25 cellular contexts compared by ENCODE assay signal in the genomic region with DNA sequence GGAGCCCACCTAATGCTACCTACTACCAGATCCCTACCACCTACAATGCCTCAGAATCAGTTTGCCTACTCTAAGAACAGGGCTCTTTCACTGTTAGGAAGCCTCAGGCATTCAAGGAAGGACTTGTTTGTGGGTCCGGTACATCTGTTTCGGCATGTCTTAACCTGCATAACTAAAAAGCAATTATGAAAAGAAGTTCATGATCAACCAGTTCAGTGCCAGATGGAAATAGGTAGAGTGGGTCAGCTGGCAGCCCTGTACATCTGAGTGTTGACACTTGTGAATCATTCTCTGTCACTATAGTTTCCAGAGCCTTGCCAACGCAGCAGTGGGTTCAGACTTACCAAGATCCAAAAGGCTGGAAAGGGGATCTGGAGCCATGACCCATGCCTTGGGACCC. TPM values are rescaled to one million over a fixed set of nuclear protein-coding genes. Genes with fewer than 3 reads are reported as not detected.
DNase-seq lines count a peak whose midpoint lies in the region; FAIRE-seq and TF ChIP-seq lines count a peak whose summit lies in the region.
"Had no signal": no experiment of that assay in that cellular context is flagged by ENCODE, and none has a peak within 500 bp of the region (broad histone marks: within the 10 kb centered on the region; RNA-seq: fewer than 3 reads in every experiment).

No MANE protein-coding gene starts in this region.

- H3K9me3 Mint-ChIP-seq in endodermal cell = peaks cover 70% of the 10 kb centered on the region
- H3K9me3 Mint-ChIP-seq: CD4-positive, alpha-beta T cell had no signal

- DNase-seq in DMS 273 treated with DMSO at 0.1 percent for 48 hours (lab: John Stamatoyannopoulos, UW) (peak; percentile 41), endodermal cell (no peak), keratinocyte (ENCODE audit: low read depth, low spot score) (peak; percentile 32), EL (no peak), hypothalamus (lab: John Stamatoyannopoulos, UW) (no peak), NCI-H510A treated with DMSO at 0.1 percent for 48 hours (lab: John Stamatoyannopoulos, UW) (no peak)
- DNase-seq: BE2C; Calu3; CD4-positive, alpha-beta T cell; DMS79 treated with DMSO at 0.1 percent for 48 hours; GDM1; GM23248; HCEC 1CT; MG63; NCI-H1092 treated with DMSO at 0.1 percent for 48 hours; NCI-H1694 treated with DMSO at 0.1 percent for 48 hours; NCI-H82; Right ventricle myocardium superior had no signal

- no peak overlapping the region for H3K4me3 Mint-ChIP-seq in endodermal cell

- H3K36me3 ChIP-seq in Loucy (ENCODE audit: insufficient read depth, low read length) = no peaks in the 10 kb centered on the region
- H3K36me3 ChIP-seq in endodermal cell (ENCODE audit: control insufficient read depth, insufficient read depth, low read length) = peaks cover 17% of the 10 kb centered on the region
- H3K36me3 ChIP-seq in keratinocyte (ENCODE audit: control insufficient read depth in 2 of 2, extremely low read depth in 1 of 2, insufficient read depth in 2 of 2, low read length in 2 of 2) = no peaks in the 10 kb centered on the region
- H3K36me3 ChIP-seq: BE2C, MG63 had no signal

- dilution Hi-C loops in keratinocyte (cut with MboI; ENCODE audit: extremely low pct_ligation_motif_present, low sequenced_read_pairs) = no loop called here

- peaks cover 68% of the 10 kb centered on the region for H3K79me2 ChIP-seq in Loucy (ENCODE audit: insufficient read depth, low read length)
- H3K79me2 ChIP-seq in keratinocyte (ENCODE audit: control insufficient read depth, insufficient read depth, low read length) = peaks cover 42% of the 10 kb centered on the region

- no peaks in the 10 kb centered on the region for H3K9me2 ChIP-seq in Loucy (replicated peaks; ENCODE audit: low read depth, low read length)

- peaks cover 50% of the 10 kb centered on the region for H3K4me1 Mint-ChIP-seq in endodermal cell

- peak overlapping the region; percentile 81 for H3K4me3 ChIP-seq in Loucy (ENCODE audit: low read length, poor library complexity, severe bottlenecking)
- peak overlapping the region; percentile 96 for H3K4me3 ChIP-seq in endodermal cell (ENCODE audit: low read length)
- H3K4me3 ChIP-seq in keratinocyte (ENCODE audit: control insufficient read depth in 2 of 3, extremely low read depth in 1 of 3, insufficient read depth in 2 of 3, low read depth in 1 of 3, low read length in 3 of 3) = no peak overlapping the region
- H3K4me3 ChIP-seq: GM12878, GM23248, MG63, SK-N-MC had no signal

- H3K9me3 ChIP-seq in Loucy (ENCODE audit: insufficient read depth, low read depth, low read length) (no peaks in the 10 kb centered on the region), endodermal cell (ENCODE audit: control insufficient read depth, low read length) (no peaks in the 10 kb centered on the region), keratinocyte (ENCODE audit: control insufficient read depth, low read depth, low read length) (no peaks in the 10 kb centered on the region)
- H3K9me3 ChIP-seq: BE2C, MG63 had no signal

- H4K20me1 ChIP-seq in Loucy (ENCODE audit: insufficient read depth, low read length, poor library complexity, severe bottlenecking) (peaks cover 22% of the 10 kb centered on the region), keratinocyte (ENCODE audit: control insufficient read depth, extremely low read depth, insufficient read depth, low read length) (no peaks in the 10 kb centered on the region)

- no peaks in the 10 kb centered on the region for H3K36me3 Mint-ChIP-seq in endodermal cell (ENCODE audit: low read depth)

- H3K4me2 ChIP-seq in Loucy (ENCODE audit: low read depth, low read length, poor library complexity, severe bottlenecking) (peak overlapping the region; percentile 95), keratinocyte (ENCODE audit: control insufficient read depth, extremely low read depth, insufficient read depth, low read depth, low read length) (peak overlapping the region; percentile 33)
- H3K4me2 ChIP-seq: KMS-11 had no signal

- H3K9ac ChIP-seq in Loucy (ENCODE audit: low read depth, low read length, poor library complexity, severe bottlenecking) (peak overlapping the region; percentile 32), endodermal cell (ENCODE audit: extremely low read depth, low read length, poor library complexity, severe bottlenecking) (no peak overlapping the region), keratinocyte (ENCODE audit: control insufficient read depth, extremely low read depth, insufficient read depth, low read length) (no peak overlapping the region)
- H3K9ac ChIP-seq: GM23248, KMS-11 had no signal

- no peak overlapping the region for H3K27ac Mint-ChIP-seq in endodermal cell
- H3K27ac Mint-ChIP-seq: CD4-positive, alpha-beta T cell had no signal

- peak; percentile 34 for FAIRE-seq in keratinocyte (lab: Jason Lieb, UNC)
- FAIRE-seq: GM12878, GM18507 had no signal

- H3K27me3 ChIP-seq in Loucy (ENCODE audit: insufficient read depth, low read length, poor library complexity, severe bottlenecking) (no peaks in the 10 kb centered on the region), endodermal cell (ENCODE audit: control insufficient read depth, insufficient read depth, low read length, poor library complexity, severe bottlenecking) (no peaks in the 10 kb centered on the region), keratinocyte (ENCODE audit: control insufficient read depth, extremely low read depth, insufficient read depth, low read length) (no peaks in the 10 kb centered on the region)
- H3K27me3 ChIP-seq: BE2C, MG63 had no signal

- no peak overlapping the region for H2AFZ ChIP-seq in Loucy (ENCODE audit: low read length)
- no peak overlapping the region for H2AFZ ChIP-seq in keratinocyte (ENCODE audit: control insufficient read depth, low read length)
- H2AFZ ChIP-seq: GM23248 had no signal

- H3F3A ChIP-seq in Loucy (ENCODE audit: low read depth) = no peaks in the 10 kb centered on the region

- H3K9me1 ChIP-seq in keratinocyte (ENCODE audit: control insufficient read depth, extremely low read depth, insufficient read depth, low read length) = no peaks in the 10 kb centered on the region

- H3K4me1 ChIP-seq in Loucy (ENCODE audit: insufficient read depth, low read length, poor library complexity, severe bottlenecking) (peaks cover 34% of the 10 kb centered on the region), endodermal cell (ENCODE audit: control insufficient read depth, insufficient read depth, low read length) (peaks cover 4% of the 10 kb centered on the region), keratinocyte (ENCODE audit: control insufficient read depth, extremely low read depth, insufficient read depth, low read length) (peaks cover 35% of the 10 kb centered on the region)
- H3K4me1 ChIP-seq: BE2C had no signal

- H3K27ac ChIP-seq in endodermal cell (ENCODE audit: low read depth, low read length) (no peak overlapping the region), keratinocyte (ENCODE audit: control insufficient read depth, insufficient read depth, low read length) (peak overlapping the region; percentile 24)
- H3K27ac ChIP-seq: GM23248, KMS-11, SK-N-MC had no signal

- H3K27me3 Mint-ChIP-seq in endodermal cell (ENCODE audit: insufficient read depth) = peaks cover 14% of the 10 kb centered on the region
- H3K27me3 Mint-ChIP-seq: CD4-positive, alpha-beta T cell had no signal

- 89 to 100% methylated on average over 1 to 3 of the region's 3 CpGs for WGBS in endodermal cell (ENCODE audit: insufficient coverage in 1 of 2, insufficient read length in 1 of 2), 2 experiments

- TF ChIP-seq CTCF in Loucy (conservative IDR thresholded peaks at IDR 0.05; ENCODE audit: low read length) (no peak), endodermal cell (conservative IDR thresholded peaks at IDR 0.05) (no peak), keratinocyte (optimal IDR thresholded peaks at IDR 0.05 in 1 of 3, IDR thresholded peaks at IDR 0.05 in 1 of 3, conservative IDR thresholded peaks at IDR 0.05 in 1 of 3; ENCODE audit: extremely low read depth in 1 of 3, insufficient read depth in 2 of 3, low read length in 3 of 3) (no peak)

RNA-seq across cellular contexts. Expression of gene TMEM185A, which starts 3.3 kb away (rescaled TPM):
- 10 to 100 TPM; 60.1 to 66.3 TPM for total RNA-seq in endodermal cell
- 36.0 TPM for polyA plus RNA-seq in endodermal cell (2013, experiment 1 of 2)
- 33.1 TPM for polyA plus RNA-seq in endodermal cell (2013, experiment 2 of 2)
- polyA plus RNA-seq in keratinocyte = 19.5 to 23.0 TPM (median 21.1 TPM) in 3 replicates
- polyA plus RNA-seq in keratinocyte (2011; ENCODE audit: low read depth) = 26.5 TPM
- 11.2 and 16.2 TPM in 2 replicates for polyA plus RNA-seq in keratinocyte (2011; cell fraction: cytosol; rRNA removed)
- polyA plus RNA-seq in keratinocyte (2011; cell fraction: nucleus; rRNA removed) = 31.8 and 34.0 TPM in 2 replicates
- 16.9 and 28.0 TPM in 2 replicates for polyA plus RNA-seq in keratinocyte (2012; ENCODE audit: low replicate concordance)
- polyA minus RNA-seq in keratinocyte = 27.4 to 181 TPM (median 30.0 TPM) in 3 replicates
- 27.4 TPM for polyA minus RNA-seq in keratinocyte (2011; cell fraction: cytosol; rRNA and poly(A)+ RNA removed)
- polyA minus RNA-seq in keratinocyte (2011; cell fraction: nucleus; rRNA and poly(A)+ RNA removed) = 32.1 and 32.3 TPM in 2 replicates

RNA-seq across cellular contexts. Expression of gene HSFX2, which starts 33.2 kb away (rescaled TPM):
- total RNA-seq in endodermal cell = not detected
- polyA plus RNA-seq in endodermal cell (2013, experiment 1 of 2) = 0.18 TPM
- 1.1 TPM for polyA plus RNA-seq in endodermal cell (2013, experiment 2 of 2)
- polyA plus RNA-seq in keratinocyte = 0.10 to 0.40 TPM (median 0.39 TPM) in 3 replicates
- not detected for polyA plus RNA-seq in keratinocyte (2011; ENCODE audit: low read depth)
- polyA plus RNA-seq in keratinocyte (2011; cell fraction: cytosol; rRNA removed) = 0.06 and 0.12 TPM in 2 replicates
- polyA plus RNA-seq in keratinocyte (2011; cell fraction: nucleus; rRNA removed) = 0.43 and 1.1 TPM in 2 replicates
- polyA plus RNA-seq in keratinocyte (2012; ENCODE audit: low replicate concordance) = 0.32 TPM in 1 of 2 replicates, not detected in the other
- 0.53 TPM in 1 of 3 replicates, not detected in the others for polyA minus RNA-seq in keratinocyte
- polyA minus RNA-seq in keratinocyte (2011; cell fraction: cytosol; rRNA and poly(A)+ RNA removed) = not detected
- polyA minus RNA-seq in keratinocyte (2011; cell fraction: nucleus; rRNA and poly(A)+ RNA removed) = 0.42 TPM in 1 of 2 replicates, not detected in the other
- total RNA-seq: CD4-positive, alpha-beta T cell; NCI-H460; Right ventricle myocardium superior had no signal
- polyA plus RNA-seq: AG04450, GM23248 had no signal

RNA-seq across cellular contexts. Expression of gene MAGEA9B, which starts 41.0 kb away (rescaled TPM):
- total RNA-seq in endodermal cell = not detected
- polyA plus RNA-seq in endodermal cell (2013, experiment 1 of 2) = not detected
- not detected for polyA plus RNA-seq in endodermal cell (2013, experiment 2 of 2)
- polyA plus RNA-seq in keratinocyte = not detected in 3 replicates
- not detected for polyA plus RNA-seq in keratinocyte (2011; ENCODE audit: low read depth)
- polyA plus RNA-seq in keratinocyte (2011; cell fraction: cytosol; rRNA removed) = not detected in 2 replicates
- polyA plus RNA-seq in keratinocyte (2011; cell fraction: nucleus; rRNA removed) = not detected in 2 replicates
- polyA plus RNA-seq in keratinocyte (2012; ENCODE audit: low replicate concordance) = not detected in 2 replicates
- not detected in 3 replicates for polyA minus RNA-seq in keratinocyte
- not detected for polyA minus RNA-seq in keratinocyte (2011; cell fraction: cytosol; rRNA and poly(A)+ RNA removed)
- not detected in 2 replicates for polyA minus RNA-seq in keratinocyte (2011; cell fraction: nucleus; rRNA and poly(A)+ RNA removed)
- total RNA-seq: Calu3; CD4-positive, alpha-beta T cell; GM12878; GM23248; Right ventricle myocardium superior had no signal
- polyA plus RNA-seq: AG04450, GM23248 had no signal

Comparison
In these comparisons a context has a peak if more than half of its experiments do, and no peak if none do; other contexts are left out.
1. DNase-seq: peak in DMS 273 treated with DMSO at 0.1 percent for 48 hours (single experiment) and keratinocyte (single experiment); none in endodermal cell (single experiment), EL (single experiment), hypothalamus (0 of 51) and NCI-H510A treated with DMSO at 0.1 percent for 48 hours (single experiment).
2. H3K4me3 ChIP-seq: peak in Loucy (single experiment) and endodermal cell (single experiment); none in keratinocyte (0 of 3).